ENCODE assay signal across 1 cellular context in the genomic region with DNA sequence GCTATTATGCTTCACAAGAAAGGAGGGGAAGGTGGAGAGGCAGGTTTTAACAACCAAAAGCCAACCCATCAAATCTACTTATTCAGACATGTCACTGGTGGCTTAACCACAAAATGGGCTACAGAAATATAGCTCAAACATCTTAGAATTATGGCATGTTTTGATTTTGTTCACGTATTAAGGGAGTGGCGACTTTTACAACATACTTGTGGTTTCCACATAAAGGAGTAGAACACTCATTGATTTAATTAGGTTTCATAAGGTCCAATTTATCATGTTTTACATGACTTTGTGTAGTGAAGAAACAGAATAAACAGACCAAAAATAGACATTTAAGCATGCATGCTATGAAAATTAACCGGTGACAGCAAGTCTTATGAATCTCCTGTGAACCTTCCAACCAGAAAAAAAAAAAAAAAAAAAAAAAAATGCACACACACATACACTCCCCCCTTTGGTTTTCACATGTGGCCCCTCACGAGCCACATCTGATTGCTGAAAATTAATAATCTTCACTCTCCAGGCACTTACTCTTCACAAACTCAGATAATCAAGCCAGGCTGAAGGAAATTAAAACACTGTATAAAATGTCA.
TF ChIP-seq lines count a peak whose summit lies in the region.

No MANE protein-coding gene starts in this region.

TF ChIP-seq in HCT116, 20 proteins besides CTCF, POLR2A, EP300 and RAD21 (continued from another document):
- peak; percentile 40 for TF ChIP-seq JUND (IDR thresholded peaks at IDR 0.05)
